ENCODE assay signal across 17 cellular contexts in the genomic region with DNA sequence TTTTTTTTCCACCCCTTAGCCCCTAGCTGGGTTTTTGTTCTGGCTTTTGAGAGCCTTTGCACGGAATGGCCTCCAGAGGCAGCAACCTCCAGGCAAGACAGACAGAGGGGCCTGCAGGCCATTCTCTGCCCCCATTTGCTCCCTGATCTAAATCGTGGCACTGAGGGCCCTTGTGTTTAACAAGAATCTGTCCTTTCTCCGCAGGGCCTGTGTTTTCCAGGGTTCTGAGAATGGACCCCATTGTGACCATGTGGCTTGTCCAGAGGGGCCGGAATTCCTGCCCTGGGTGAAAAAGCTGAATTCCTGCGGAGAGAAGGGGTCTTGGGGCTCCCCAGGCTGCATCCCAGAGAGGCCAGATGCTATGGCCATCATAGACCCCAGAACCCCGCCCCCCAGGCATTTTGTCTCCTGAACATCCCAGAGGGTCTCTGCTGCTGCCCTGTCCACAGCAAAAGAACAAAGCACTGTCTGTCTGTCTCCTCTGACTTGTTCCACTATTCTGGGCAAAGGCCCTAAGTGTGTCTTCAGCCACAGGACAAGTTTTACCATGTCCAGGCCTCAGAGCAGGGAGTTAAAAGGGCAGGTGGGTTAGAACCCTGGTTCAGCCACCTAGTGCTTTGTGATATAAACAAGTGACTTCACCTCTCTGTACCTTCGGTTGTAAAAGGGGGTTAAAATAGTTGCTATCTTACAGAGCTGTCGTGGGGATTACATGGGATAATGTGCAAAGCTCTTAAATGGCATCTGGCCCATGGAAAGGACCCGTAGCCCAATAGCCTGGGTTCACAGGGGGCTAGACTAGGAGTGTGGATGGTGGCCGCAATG.
A peak's percentile ranks its signal among the peaks of the same experiment; 100 is the strongest.
DNase-seq lines count a peak whose midpoint lies in the region; ATAC-seq and TF ChIP-seq lines count a peak whose summit lies in the region.
"Had no signal": no experiment of that assay in that cellular context is flagged by ENCODE, and none has a peak within 500 bp of the region (broad histone marks: within the 10 kb centered on the region; RNA-seq: fewer than 3 reads in every experiment).

No MANE protein-coding gene starts in this region.

- no peak for ATAC-seq in T-cell (replicated peaks in 1 of 4)

- H3K36me3 Mint-ChIP-seq in endodermal cell (ENCODE audit: low read depth) (no peaks in the 10 kb centered on the region), nephron progenitor cell (ENCODE audit: low read depth) (peaks cover 7% of the 10 kb centered on the region), T-cell (no peaks in the 10 kb centered on the region)
- H3K36me3 Mint-ChIP-seq: activated naive CD4-positive, alpha-beta T cell treated with anti-CD3 and anti-CD28 coated beads, Interleukin-2, amount 50 U/mL, for 24 hours; IgD-negative memory B cell; mesothelial cell of epicardium had no signal

- WGBS in endodermal cell (ENCODE audit: insufficient coverage in 1 of 2, insufficient read length in 1 of 2), 2 experiments: 84 to 86% methylated on average over 9 to 10 of the region's 10 CpGs

- peaks cover 14% of the 10 kb centered on the region for H3K27me3 Mint-ChIP-seq in endodermal cell (ENCODE audit: insufficient read depth)
- H3K27me3 Mint-ChIP-seq in nephron progenitor cell (ENCODE audit: low read depth, poor library complexity): peaks cover 24% of the 10 kb centered on the region
- H3K27me3 Mint-ChIP-seq in T-cell: peaks cover 0 to 3% of the 10 kb centered on the region in 2 donors
- H3K27me3 Mint-ChIP-seq: activated naive CD4-positive, alpha-beta T cell treated with anti-CD3 and anti-CD28 coated beads, Interleukin-2, amount 50 U/mL, for 24 hours; IgD-negative memory B cell had no signal

- CTCF ChIA-PET in T-cell (lab: Charles Lee): no interaction called here

- no peaks in the 10 kb centered on the region for H3K36me3 ChIP-seq in BE2C
- no peaks in the 10 kb centered on the region for H3K36me3 ChIP-seq in OCI-LY1 (ENCODE audit: insufficient read depth, low read length)
- no peaks in the 10 kb centered on the region for H3K36me3 ChIP-seq in endodermal cell (ENCODE audit: control insufficient read depth, insufficient read depth, low read length)

- H3K4me3 Mint-ChIP-seq in endodermal cell: no peak overlapping the region
- H3K4me3 Mint-ChIP-seq in nephron progenitor cell: no peak overlapping the region
- no peak overlapping the region for H3K4me3 Mint-ChIP-seq in T-cell
- H3K4me3 Mint-ChIP-seq: activated naive CD4-positive, alpha-beta T cell treated with anti-CD3 and anti-CD28 coated beads, Interleukin-2, amount 50 U/mL, for 24 hours; IgD-negative memory B cell; mesothelial cell of epicardium had no signal

- H3K4me3 ChIP-seq in BE2C (ENCODE audit: low read depth, low read length) (no peak overlapping the region), OCI-LY1 (ENCODE audit: low read depth, low read length, poor library complexity, severe bottlenecking) (no peak overlapping the region), endodermal cell (ENCODE audit: low read length) (no peak overlapping the region)
- H3K4me3 ChIP-seq: coronary artery, upper lobe of left lung had no signal

- H3K79me2 ChIP-seq in OCI-LY1 (ENCODE audit: insufficient read depth, low read length): no peaks in the 10 kb centered on the region

- TF ChIP-seq CTCF in BE2C (IDR thresholded peaks at IDR 0.05; ENCODE audit: low read depth, low read length) (peak; percentile 40), OCI-LY1 (IDR thresholded peaks at IDR 0.05; ENCODE audit: low read length) (0 out of 2 replicates have a peak, but pooled peaks have one; percentile 24), endodermal cell (conservative IDR thresholded peaks at IDR 0.05) (peak; percentile 51), nephron progenitor cell (IDR thresholded peaks at IDR 0.05) (peak; percentile 14)

- no peak overlapping the region for H3K4me2 ChIP-seq in OCI-LY1 (ENCODE audit: low read length)

- H3K27ac ChIP-seq in OCI-LY1 (ENCODE audit: low read depth, low read length, poor library complexity, severe bottlenecking) (no peak overlapping the region), endodermal cell (ENCODE audit: low read depth, low read length) (no peak overlapping the region)
- H3K27ac ChIP-seq: upper lobe of left lung had no signal

- H3K9me2 ChIP-seq in OCI-LY1 (ENCODE audit: low read depth, low read length): no peaks in the 10 kb centered on the region

- no peaks in the 10 kb centered on the region for H3F3A ChIP-seq in OCI-LY1 (ENCODE audit: insufficient read depth, low read length)

- H4K20me1 ChIP-seq in OCI-LY1 (ENCODE audit: insufficient read depth, low read length): no peaks in the 10 kb centered on the region

- H3K9me3 ChIP-seq in BE2C (no peaks in the 10 kb centered on the region), OCI-LY1 (ENCODE audit: low read length) (no peaks in the 10 kb centered on the region), endodermal cell (ENCODE audit: control insufficient read depth, low read length) (no peaks in the 10 kb centered on the region)
- H3K9me3 ChIP-seq: upper lobe of left lung had no signal

- H3K9ac ChIP-seq in OCI-LY1 (ENCODE audit: low read length) (no peak overlapping the region), endodermal cell (ENCODE audit: extremely low read depth, low read length, poor library complexity, severe bottlenecking) (no peak overlapping the region)

- H3K27me3 ChIP-seq in BE2C: no peaks in the 10 kb centered on the region
- H3K27me3 ChIP-seq in OCI-LY1 (ENCODE audit: insufficient read depth, low read length): no peaks in the 10 kb centered on the region
- peaks cover 4% of the 10 kb centered on the region for H3K27me3 ChIP-seq in endodermal cell (ENCODE audit: control insufficient read depth, insufficient read depth, low read length, poor library complexity, severe bottlenecking)
- H3K27me3 ChIP-seq: upper lobe of left lung had no signal

- no peak overlapping the region for H3K27ac Mint-ChIP-seq in endodermal cell
- no peak overlapping the region for H3K27ac Mint-ChIP-seq in nephron progenitor cell
- no peak overlapping the region for H3K27ac Mint-ChIP-seq in T-cell
- H3K27ac Mint-ChIP-seq: activated naive CD4-positive, alpha-beta T cell treated with anti-CD3 and anti-CD28 coated beads, Interleukin-2, amount 50 U/mL, for 24 hours; mesothelial cell of epicardium had no signal

- no peak overlapping the region for H2AFZ ChIP-seq in OCI-LY1 (ENCODE audit: low read length)

- POLR2A ChIA-PET in T-cell (lab: Charles Lee): no interaction called here

- H3K4me1 Mint-ChIP-seq in endodermal cell (peaks cover 2% of the 10 kb centered on the region), nephron progenitor cell (peaks cover 18% of the 10 kb centered on the region), T-cell (peaks cover 7 to 21% (median 14%) of the 10 kb centered on the region in 3 donors)

- no peak for DNase-seq in BE2C
- no peak for DNase-seq in endodermal cell
- DNase-seq in nephron progenitor cell: no peak
- DNase-seq in CD1c-positive myeloid dendritic cell (ENCODE audit: extremely low spot score): no peak
- no peak for DNase-seq in GM19240 (ENCODE audit: insufficient read length, low spot score)
- no peak for DNase-seq in T-cell
- no peak for DNase-seq in kidney glomerular epithelial cell (lab: John Stamatoyannopoulos, UW)
- DNase-seq: activated CD4-positive, CD25-positive, alpha-beta regulatory T cell treated with anti-CD3 and anti-CD28 coated beads, Interleukin-2, amount 50 U/mL, for 72 hours; DND-41; NCI-H1105; NCI-H2227 treated with DMSO at 0.1 percent for 48 hours; upper lobe of left lung had no signal

- H3K4me1 ChIP-seq in BE2C (peaks cover 16% of the 10 kb centered on the region), OCI-LY1 (ENCODE audit: insufficient read depth, low read length, severe bottlenecking) (peaks cover 16% of the 10 kb centered on the region), endodermal cell (ENCODE audit: control insufficient read depth, insufficient read depth, low read length) (no peaks in the 10 kb centered on the region)

- H3K9me3 Mint-ChIP-seq in endodermal cell: no peaks in the 10 kb centered on the region
- no peaks in the 10 kb centered on the region for H3K9me3 Mint-ChIP-seq in nephron progenitor cell
- no peaks in the 10 kb centered on the region for H3K9me3 Mint-ChIP-seq in T-cell
- H3K9me3 Mint-ChIP-seq: activated naive CD4-positive, alpha-beta T cell treated with anti-CD3 and anti-CD28 coated beads, Interleukin-2, amount 50 U/mL, for 24 hours; IgD-negative memory B cell; mesothelial cell of epicardium had no signal
